1 cellular context compared by ENCODE assay signal in genomic region chr20:31661625-31662371, GRCh38.
A peak's percentile ranks its signal among the peaks of the same experiment; 100 is the strongest.
TF ChIP-seq lines count a peak whose summit lies in the region.

No MANE protein-coding gene starts in this region.

TF ChIP-seq in HepG2, 621 proteins besides CTCF, POLR2A, EP300 and RAD21 (continued from another document and continues in another):
- TF ChIP-seq, protein P1, sequence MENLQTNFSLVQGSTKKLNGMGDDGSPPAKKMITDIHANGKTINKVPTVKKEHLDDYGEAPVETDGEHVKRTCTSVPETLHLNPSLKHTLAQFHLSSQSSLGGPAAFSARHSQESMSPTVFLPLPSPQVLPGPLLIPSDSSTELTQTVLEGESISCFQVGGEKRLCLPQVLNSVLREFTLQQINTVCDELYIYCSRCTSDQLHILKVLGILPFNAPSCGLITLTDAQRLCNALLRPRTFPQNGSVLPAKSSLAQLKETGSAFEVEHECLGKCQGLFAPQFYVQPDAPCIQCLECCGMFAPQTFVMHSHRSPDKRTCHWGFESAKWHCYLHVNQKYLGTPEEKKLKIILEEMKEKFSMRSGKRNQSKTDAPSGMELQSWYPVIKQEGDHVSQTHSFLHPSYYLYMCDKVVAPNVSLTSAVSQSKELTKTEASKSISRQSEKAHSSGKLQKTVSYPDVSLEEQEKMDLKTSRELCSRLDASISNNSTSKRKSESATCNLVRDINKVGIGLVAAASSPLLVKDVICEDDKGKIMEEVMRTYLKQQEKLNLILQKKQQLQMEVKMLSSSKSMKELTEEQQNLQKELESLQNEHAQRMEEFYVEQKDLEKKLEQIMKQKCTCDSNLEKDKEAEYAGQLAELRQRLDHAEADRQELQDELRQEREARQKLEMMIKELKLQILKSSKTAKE (CRISPR knock-in tag; IDR thresholded peaks at IDR 0.05; ENCODE audit: borderline replicate concordance) = no peak
- TF ChIP-seq CENPX (CRISPR knock-in tag; IDR thresholded peaks at IDR 0.05) = no peak
- no peak for TF ChIP-seq ZKSCAN5 (CRISPR knock-in tag; IDR thresholded peaks at IDR 0.05)
- TF ChIP-seq ZNF484 (CRISPR knock-in tag; IDR thresholded peaks at IDR 0.05; ENCODE audit: borderline replicate concordance, low read depth) = no peak
- peak; percentile 91 for TF ChIP-seq ZNF160 (CRISPR knock-in tag; IDR thresholded peaks at IDR 0.05)
- TF ChIP-seq SRY (CRISPR knock-in tag; IDR thresholded peaks at IDR 0.05) = peak; percentile 85
- peak; percentile 21; the same call in 1 of the 2 replicates for TF ChIP-seq ZSCAN21 (CRISPR knock-in tag; IDR thresholded peaks at IDR 0.05; ENCODE audit: borderline replicate concordance)
- peak; percentile 78; the same call in 1 of the 2 replicates for TF ChIP-seq POGZ (CRISPR knock-in tag; IDR thresholded peaks at IDR 0.05)
- TF ChIP-seq NPAS2 (CRISPR knock-in tag; IDR thresholded peaks at IDR 0.05; ENCODE audit: borderline replicate concordance) = no peak
- TF ChIP-seq, protein P2, sequence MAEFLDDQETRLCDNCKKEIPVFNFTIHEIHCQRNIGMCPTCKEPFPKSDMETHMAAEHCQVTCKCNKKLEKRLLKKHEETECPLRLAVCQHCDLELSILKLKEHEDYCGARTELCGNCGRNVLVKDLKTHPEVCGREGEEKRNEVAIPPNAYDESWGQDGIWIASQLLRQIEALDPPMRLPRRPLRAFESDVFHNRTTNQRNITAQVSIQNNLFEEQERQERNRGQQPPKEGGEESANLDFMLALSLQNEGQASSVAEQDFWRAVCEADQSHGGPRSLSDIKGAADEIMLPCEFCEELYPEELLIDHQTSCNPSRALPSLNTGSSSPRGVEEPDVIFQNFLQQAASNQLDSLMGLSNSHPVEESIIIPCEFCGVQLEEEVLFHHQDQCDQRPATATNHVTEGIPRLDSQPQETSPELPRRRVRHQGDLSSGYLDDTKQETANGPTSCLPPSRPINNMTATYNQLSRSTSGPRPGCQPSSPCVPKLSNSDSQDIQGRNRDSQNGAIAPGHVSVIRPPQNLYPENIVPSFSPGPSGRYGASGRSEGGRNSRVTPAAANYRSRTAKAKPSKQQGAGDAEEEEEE (CRISPR knock-in tag; IDR thresholded peaks at IDR 0.05; ENCODE audit: borderline replicate concordance) = no peak
- no peak for TF ChIP-seq ZNF572 (CRISPR knock-in tag; IDR thresholded peaks at IDR 0.05)
- TF ChIP-seq RBM39 (IDR thresholded peaks at IDR 0.05; ENCODE audit: low read depth, low read length, poor library complexity, severe bottlenecking) = peak; percentile 94
- TF ChIP-seq TFDP2 (CRISPR knock-in tag; IDR thresholded peaks at IDR 0.05) = peak; percentile 57
- no peak for TF ChIP-seq REXO4 (CRISPR knock-in tag; IDR thresholded peaks at IDR 0.05; ENCODE audit: borderline replicate concordance)
- no peak for TF ChIP-seq CENPT (CRISPR knock-in tag; IDR thresholded peaks at IDR 0.05; ENCODE audit: low read depth)
- 0 out of 2 replicates have a peak, but pooled peaks have one; percentile 43 for TF ChIP-seq GTF3A (CRISPR knock-in tag; conservative IDR thresholded peaks at IDR 0.05)
- TF ChIP-seq KMT2B (CRISPR knock-in tag; IDR thresholded peaks at IDR 0.05) = no peak; the same call in 1 of the 2 replicates
- TF ChIP-seq SRSF1 (optimal IDR thresholded peaks at IDR 0.05; ENCODE audit: low read depth, low read length) = peak; percentile 95
- 0 out of 4 replicates have a peak, but pooled peaks of 1 of the 2 experiments have one; percentile 6 for TF ChIP-seq NR2F1 (CRISPR knock-in tag; IDR thresholded peaks at IDR 0.05)
- TF ChIP-seq ZNF253 (CRISPR knock-in tag; IDR thresholded peaks at IDR 0.05; ENCODE audit: borderline replicate concordance) = no peak
- TF ChIP-seq PHF21A (CRISPR knock-in tag; IDR thresholded peaks at IDR 0.05) = peak; percentile 77
- TF ChIP-seq, protein P3, sequence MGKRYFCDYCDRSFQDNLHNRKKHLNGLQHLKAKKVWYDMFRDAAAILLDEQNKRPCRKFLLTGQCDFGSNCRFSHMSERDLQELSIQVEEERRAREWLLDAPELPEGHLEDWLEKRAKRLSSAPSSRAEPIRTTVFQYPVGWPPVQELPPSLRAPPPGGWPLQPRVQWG (CRISPR knock-in tag; IDR thresholded peaks at IDR 0.05; ENCODE audit: borderline replicate concordance, low read depth) = no peak
- peak; percentile 84 for TF ChIP-seq ZNF878 (CRISPR knock-in tag; IDR thresholded peaks at IDR 0.05)
- no peak for TF ChIP-seq NBN (conservative IDR thresholded peaks at IDR 0.05)
- peak; percentile 67; the same call in 1 of the 2 replicates for TF ChIP-seq KDM4B (CRISPR knock-in tag; IDR thresholded peaks at IDR 0.05)
- TF ChIP-seq ZNF619 (CRISPR knock-in tag; IDR thresholded peaks at IDR 0.05) = peak; percentile 90; the same call in 1 of the 2 replicates
- TF ChIP-seq ZNF577 (CRISPR knock-in tag; IDR thresholded peaks at IDR 0.05; ENCODE audit: borderline replicate concordance, low read depth) = no peak
- 0 out of 2 replicates have a peak, but pooled peaks have one; percentile 21 for TF ChIP-seq TOPORS (CRISPR knock-in tag; IDR thresholded peaks at IDR 0.05)
- no peak for TF ChIP-seq CCAR2 (optimal IDR thresholded peaks at IDR 0.05; ENCODE audit: low read depth, low read length)
- TF ChIP-seq GMEB2 (CRISPR knock-in tag; IDR thresholded peaks at IDR 0.05; ENCODE audit: low read depth) = no peak
- no peak for TF ChIP-seq PREB (CRISPR knock-in tag; IDR thresholded peaks at IDR 0.05)
- TF ChIP-seq BCL3 (CRISPR knock-in tag; IDR thresholded peaks at IDR 0.05) = no peak
- TF ChIP-seq ZBTB7B (CRISPR knock-in tag; IDR thresholded peaks at IDR 0.05) = peak; percentile 85
- TF ChIP-seq HNF1B (CRISPR knock-in tag; IDR thresholded peaks at IDR 0.05) = no peak; the same call in 1 of the 2 replicates
- peak; percentile 79; the same call in 1 of the 2 replicates for TF ChIP-seq ZSCAN31 (CRISPR knock-in tag; IDR thresholded peaks at IDR 0.05; ENCODE audit: low read depth)
- no peak for TF ChIP-seq MAFG (CRISPR knock-in tag; IDR thresholded peaks at IDR 0.05)
- 0 out of 2 replicates have a peak, but pooled peaks have one; percentile 42 for TF ChIP-seq ZNF460 (CRISPR knock-in tag; IDR thresholded peaks at IDR 0.05; ENCODE audit: borderline replicate concordance)
- peak; percentile 53 for TF ChIP-seq GATAD1 (CRISPR knock-in tag; IDR thresholded peaks at IDR 0.05)
- TF ChIP-seq PTBP1 (IDR thresholded peaks at IDR 0.05; ENCODE audit: low read depth, low read length, poor library complexity, severe bottlenecking) = no peak
- TF ChIP-seq, protein P4, sequence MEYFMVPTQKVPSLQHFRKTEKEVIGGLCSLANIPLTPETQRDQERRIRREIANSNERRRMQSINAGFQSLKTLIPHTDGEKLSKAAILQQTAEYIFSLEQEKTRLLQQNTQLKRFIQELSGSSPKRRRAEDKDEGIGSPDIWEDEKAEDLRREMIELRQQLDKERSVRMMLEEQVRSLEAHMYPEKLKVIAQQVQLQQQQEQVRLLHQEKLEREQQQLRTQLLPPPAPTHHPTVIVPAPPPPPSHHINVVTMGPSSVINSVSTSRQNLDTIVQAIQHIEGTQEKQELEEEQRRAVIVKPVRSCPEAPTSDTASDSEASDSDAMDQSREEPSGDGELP (IDR thresholded peaks at IDR 0.05; ENCODE audit: borderline replicate concordance, low read depth) = peak; percentile 95
- TF ChIP-seq SP5 (CRISPR knock-in tag; IDR thresholded peaks at IDR 0.05; ENCODE audit: borderline replicate concordance, low read depth) = peak; percentile 91
- TF ChIP-seq, protein P5, sequence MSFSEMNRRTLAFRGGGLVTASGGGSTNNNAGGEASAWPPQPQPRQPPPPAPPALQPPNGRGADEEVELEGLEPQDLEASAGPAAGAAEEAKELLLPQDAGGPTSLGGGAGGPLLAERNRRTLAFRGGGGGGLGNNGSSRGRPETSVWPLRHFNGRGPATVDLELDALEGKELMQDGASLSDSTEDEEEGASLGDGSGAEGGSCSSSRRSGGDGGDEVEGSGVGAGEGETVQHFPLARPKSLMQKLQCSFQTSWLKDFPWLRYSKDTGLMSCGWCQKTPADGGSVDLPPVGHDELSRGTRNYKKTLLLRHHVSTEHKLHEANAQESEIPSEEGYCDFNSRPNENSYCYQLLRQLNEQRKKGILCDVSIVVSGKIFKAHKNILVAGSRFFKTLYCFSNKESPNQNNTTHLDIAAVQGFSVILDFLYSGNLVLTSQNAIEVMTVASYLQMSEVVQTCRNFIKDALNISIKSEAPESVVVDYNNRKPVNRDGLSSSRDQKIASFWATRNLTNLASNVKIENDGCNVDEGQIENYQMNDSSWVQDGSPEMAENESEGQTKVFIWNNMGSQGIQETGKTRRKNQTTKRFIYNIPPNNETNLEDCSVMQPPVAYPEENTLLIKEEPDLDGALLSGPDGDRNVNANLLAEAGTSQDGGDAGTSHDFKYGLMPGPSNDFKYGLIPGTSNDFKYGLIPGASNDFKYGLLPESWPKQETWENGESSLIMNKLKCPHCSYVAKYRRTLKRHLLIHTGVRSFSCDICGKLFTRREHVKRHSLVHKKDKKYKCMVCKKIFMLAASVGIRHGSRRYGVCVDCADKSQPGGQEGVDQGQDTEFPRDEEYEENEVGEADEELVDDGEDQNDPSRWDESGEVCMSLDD (CRISPR knock-in tag; IDR thresholded peaks at IDR 0.05; ENCODE audit: borderline replicate concordance) = 0 out of 2 replicates have a peak, but pooled peaks have one; percentile 54
- no peak for TF ChIP-seq ZNF282 (IDR thresholded peaks at IDR 0.05; ENCODE audit: partially characterized antibody)
- TF ChIP-seq FOXP4 (CRISPR knock-in tag; IDR thresholded peaks at IDR 0.05) = peak; percentile 55
- TF ChIP-seq ZNF383 (CRISPR knock-in tag; IDR thresholded peaks at IDR 0.05; ENCODE audit: borderline replicate concordance) = peak; percentile 64; the same call in 1 of the 2 replicates
- TF ChIP-seq SPEN (CRISPR knock-in tag; IDR thresholded peaks at IDR 0.05; ENCODE audit: low read depth) = peak; percentile 80; the same call in 1 of the 2 replicates
- TF ChIP-seq ARNT (IDR thresholded peaks at IDR 0.05) = no peak
- TF ChIP-seq ZNF879 (CRISPR knock-in tag; IDR thresholded peaks at IDR 0.05) = no peak
- peak; percentile 81 for TF ChIP-seq STAG1 (CRISPR knock-in tag; IDR thresholded peaks at IDR 0.05)
- no peak for TF ChIP-seq ZNF678 (CRISPR knock-in tag; IDR thresholded peaks at IDR 0.05)
- TF ChIP-seq MED13 (CRISPR knock-in tag; IDR thresholded peaks at IDR 0.05) = 0 out of 2 replicates have a peak, but pooled peaks have one; percentile 73
